ENCODE assay signal across 20 cellular contexts in the genomic region with DNA sequence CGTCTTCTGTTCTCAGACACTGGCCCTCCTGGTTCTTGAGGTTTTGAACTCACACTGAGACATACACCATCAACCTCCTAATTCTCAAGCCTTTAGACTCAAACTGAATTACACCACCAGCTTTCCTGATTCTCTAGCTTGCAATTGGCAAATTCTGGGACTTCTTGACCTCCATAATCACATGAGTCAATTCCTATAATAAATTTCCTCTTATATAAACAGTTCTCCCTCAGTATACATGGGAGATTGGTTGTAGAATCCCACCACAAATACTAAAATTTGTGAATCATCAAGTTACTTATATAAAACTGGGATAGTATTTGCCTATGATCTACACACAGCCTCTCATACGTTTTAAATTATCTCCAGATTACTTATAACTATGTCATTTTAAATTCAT.
"Had no signal": no experiment of that assay in that cellular context is flagged by ENCODE, and none has a peak within 500 bp of the region (broad histone marks: within the 10 kb centered on the region; RNA-seq: fewer than 3 reads in every experiment).

No MANE protein-coding gene starts in this region.

- H3K27me3 ChIP-seq: MG63 had no signal

- H3K9me2 ChIP-seq: SK-N-SH had no signal

- H3K36me3 ChIP-seq: MG63 had no signal

- H3K9me3 ChIP-seq: MG63 had no signal

- H3K27ac ChIP-seq: HL-60, RWPE1 had no signal

- DNase-seq: KBM-7, MG63, NCI-H1092 treated with DMSO at 0.1 percent for 48 hours, NCI-H1436, NCI-H187, NCI-H2029, NCI-H2081 treated with DMSO at 0.1 percent for 48 hours, NCI-H2171, NCI-H226, NCI-H446, NCI-H510A, NCI-H524 treated with DMSO at 0.1 percent for 48 hours, NCI-H69, NCI-H774, SHP77, SK-N-SH, SW 1271 had no signal

- FAIRE-seq: HTR-8/SVneo had no signal

- H3K9ac ChIP-seq: SK-N-SH had no signal

- H3K4me2 ChIP-seq: SK-N-SH had no signal

- H3K4me3 ChIP-seq: MG63 had no signal
